In genomic region chr1:151705146-151705545, GRCh38 we compare ENCODE assay signal across 26 cellular contexts. TPM values are rescaled to one million over a fixed set of nuclear protein-coding genes. Genes with fewer than 3 reads are reported as not detected.
"Had no signal": no experiment of that assay in that cellular context is flagged by ENCODE, and none has a peak within 500 bp of the region (broad histone marks: within the 10 kb centered on the region; RNA-seq: fewer than 3 reads in every experiment).

No MANE protein-coding gene starts in this region.

- H3K9me3 Mint-ChIP-seq: naive thymus-derived CD4-positive, alpha-beta T cell; nephron progenitor cell; stimulated activated naive B cell treated with anti-CD40 and anti-IgM and Interleukin-4, amounts not matched to agents 10 μg/mL and 1 μg/mL and 100 μg/mL, for 72 hours had no signal

- H3K27ac Mint-ChIP-seq: stimulated activated naive B cell treated with anti-CD40 and anti-IgM and Interleukin-4, amounts not matched to agents 10 μg/mL and 1 μg/mL and 100 μg/mL, for 72 hours had no signal

- H3K27me3 Mint-ChIP-seq: naive thymus-derived CD4-positive, alpha-beta T cell had no signal

- ATAC-seq: gastroesophageal sphincter; naive thymus-derived CD4-positive, alpha-beta T cell; sciatic nerve; stimulated activated naive B cell treated with anti-CD40 and anti-IgM and Interleukin-4, amounts not matched to agents 10 μg/mL and 1 μg/mL and 100 μg/mL, for 72 hours had no signal

- H3K4me1 ChIP-seq: esophagus squamous epithelium, gastroesophageal sphincter had no signal

- H2AFZ ChIP-seq: hepatocyte had no signal

- H3K79me2 ChIP-seq: hepatocyte had no signal

- H3K27me3 ChIP-seq: dorsolateral prefrontal cortex, esophagus squamous epithelium, gastroesophageal sphincter, hepatocyte, stomach, transverse colon had no signal

- H3K27ac ChIP-seq: esophagus squamous epithelium, gastroesophageal sphincter, hepatocyte, skin epidermis, stomach, thoracic aorta had no signal

- H3K4me2 ChIP-seq: hepatocyte had no signal

- DNase-seq: cortex of kidney; dorsolateral prefrontal cortex; effector CD8-positive, alpha-beta T cell; esophagus squamous epithelium; kidney glomerular epithelial cell; mammary epithelial cell; naive thymus-derived CD4-positive, alpha-beta T cell; nephron progenitor cell; stimulated activated CD4-positive, alpha-beta T cell treated with anti-CD3 and anti-CD28 coated beads, Interleukin-2, amount 100 ng/mL, for 24 hours; stimulated activated CD4-positive, alpha-beta T cell treated with anti-CD3 and anti-CD28 coated beads, Interleukin-4, amount 100 ng/mL, for 4 hours; stimulated activated naive B cell treated with anti-CD40 and anti-IgM and Interleukin-4, amounts not matched to agents 10 μg/mL and 1 μg/mL and 100 μg/mL, for 72 hours; stomach; substantia nigra had no signal

- H3K36me3 ChIP-seq: thoracic aorta had no signal

- H3K4me3 ChIP-seq: dorsolateral prefrontal cortex, esophagus squamous epithelium, gastroesophageal sphincter, hepatocyte, skin epidermis, stomach, thoracic aorta, transverse colon had no signal

- H3K9me3 ChIP-seq: esophagus squamous epithelium, gastroesophageal sphincter, stomach, thoracic aorta, transverse colon had no signal

- FAIRE-seq: urothelium cell line had no signal

- H3K4me3 Mint-ChIP-seq: naive thymus-derived CD4-positive, alpha-beta T cell; nephron progenitor cell; stimulated activated naive B cell treated with anti-CD40 and anti-IgM and Interleukin-4, amounts not matched to agents 10 μg/mL and 1 μg/mL and 100 μg/mL, for 72 hours had no signal

RNA-seq across cellular contexts. Expression of gene CELF3, which starts 11.5 kb away (rescaled TPM):
- total RNA-seq: epithelial cell of proximal tubule; lower leg skin; mammary epithelial cell; mesenteric fat pad; mononuclear cell; naive thymus-derived CD4-positive, alpha-beta T cell; omental fat pad; pulmonary artery endothelial cell; thoracic aorta had no signal
- polyA plus RNA-seq: mammary epithelial cell; naive thymus-derived CD4-positive, alpha-beta T cell had no signal

RNA-seq across cellular contexts. Expression of gene RIIAD1, which starts 16.2 kb away (rescaled TPM):
- total RNA-seq: epithelial cell of proximal tubule; esophagus squamous epithelium; hepatocyte; lower leg skin; mammary epithelial cell; mesenteric fat pad; mononuclear cell; naive thymus-derived CD4-positive, alpha-beta T cell; omental fat pad; pulmonary artery endothelial cell; stomach; thoracic aorta; transverse colon had no signal
- polyA plus RNA-seq: hepatocyte; mammary epithelial cell; naive thymus-derived CD4-positive, alpha-beta T cell had no signal
